In the genomic region with DNA sequence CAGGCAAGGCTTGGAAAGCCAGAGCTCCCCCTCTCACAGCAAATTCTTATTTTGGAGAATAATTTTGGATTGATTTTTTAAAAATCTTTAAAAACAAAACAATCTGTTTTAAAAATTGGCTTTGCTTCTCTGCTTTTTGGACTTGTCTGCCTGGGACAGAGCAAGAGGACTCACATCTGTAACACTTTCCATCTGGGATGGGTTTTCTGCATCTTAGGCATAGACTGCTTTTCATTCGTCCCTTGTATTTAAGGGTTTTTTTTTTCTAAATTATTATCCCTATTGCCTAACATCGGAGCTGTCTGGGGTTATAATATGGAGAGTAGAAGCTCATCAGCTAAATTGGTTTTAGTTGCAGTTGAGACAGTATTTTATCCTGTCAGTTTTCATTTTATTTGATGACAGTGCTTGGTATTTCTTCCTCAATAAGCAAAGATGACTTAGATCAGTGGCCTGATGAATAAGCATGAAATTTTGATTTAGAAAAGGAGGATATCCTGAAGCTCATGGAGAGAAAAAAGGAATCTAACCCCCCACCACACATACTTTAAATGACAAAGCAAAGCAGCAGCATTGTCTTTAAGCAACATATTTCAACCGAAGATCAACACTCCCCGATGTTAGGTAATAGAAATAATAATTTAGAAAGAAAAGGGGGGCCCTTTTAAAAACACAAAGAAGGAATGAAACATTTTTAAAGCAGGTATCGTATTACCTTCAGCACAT, we compare ENCODE assay signal across 11 cellular contexts. TPM values are rescaled to one million over a fixed set of nuclear protein-coding genes. Genes with fewer than 3 reads are reported as not detected.
A peak's percentile ranks its signal among the peaks of the same experiment; 100 is the strongest.
DNase-seq lines count a peak whose midpoint lies in the region; ATAC-seq and TF ChIP-seq lines count a peak whose summit lies in the region.
"Had no signal": no experiment of that assay in that cellular context is flagged by ENCODE, and none has a peak within 500 bp of the region (broad histone marks: within the 10 kb centered on the region; RNA-seq: fewer than 3 reads in every experiment).

No MANE protein-coding gene starts in this region.

- peaks cover 17% of the 10 kb centered on the region for H3K36me3 ChIP-seq in IMR-90 (ENCODE audit: control insufficient read depth, insufficient read depth, low read length)
- H3K36me3 ChIP-seq in ectodermal cell (ENCODE audit: control insufficient read depth, insufficient read depth, low read length), result peaks cover 13% of the 10 kb centered on the region

- peak overlapping the region; percentile 92 for H3K4me2 ChIP-seq in IMR-90 (ENCODE audit: low read depth, low read length)

- CTCF ChIA-PET in IMR-90 (lab: Yijun Ruan, JAX), result interaction anchor here (1.1 to 1.6 kb wide), 3 partner anchors 13 to 172 kb away, joined by 3 to 4 read pairs (median 3); no protein-coding TSS in a partner anchor

- H3K4ac ChIP-seq in IMR-90 (ENCODE audit: low read depth, low read length), result peak overlapping the region; percentile 89

- H3K9ac ChIP-seq in IMR-90 (ENCODE audit: low read depth, low read length), result peak overlapping the region; percentile 98

- no peak overlapping the region for H2AK9ac ChIP-seq in IMR-90 (replicated peaks; ENCODE audit: low read depth, low read length, poor library complexity)

- TF ChIP-seq POLR2A in IMR-90 (IDR thresholded peaks at IDR 0.05; ENCODE audit: low read depth, low read length), result no peak

- WGBS in IMR-90 (ENCODE audit: extremely low coverage in 2 of 2, insufficient read length in 1 of 2), 2 experiments, result no CpG with 5 or more reads among the region's 5 CpGs
- WGBS in ectodermal cell, 2 experiments, result 7 to 23% methylated on average over 2 of the region's 5 CpGs

- H3K36me3 Mint-ChIP-seq in nephron (ENCODE audit: low read depth), result no peaks in the 10 kb centered on the region

- H3K4me3 ChIP-seq in AG10803 (ENCODE audit: low read length) (peak overlapping the region; percentile 85), IMR-90 (ENCODE audit: insufficient read depth, low read depth, low read length) (peak overlapping the region; percentile 73), ectodermal cell (ENCODE audit: insufficient read depth, low read depth, low read length) (peak overlapping the region; percentile 61)
- H3K4me3 ChIP-seq: lung had no signal

- peak overlapping the region; percentile 86 for H2BK120ac ChIP-seq in IMR-90 (ENCODE audit: low read depth, low read length)

- H4K91ac ChIP-seq in IMR-90 (ENCODE audit: insufficient read depth, low read depth, low read length), result peak overlapping the region; percentile 80; the same call in 1 of the 2 replicates

- peak overlapping the region; percentile 46 to 89; a peak in 3 of 4 replicates for H4K8ac ChIP-seq in IMR-90 (ENCODE audit: low read depth in 2 of 2, low read length in 2 of 2)

- POLR2A ChIA-PET in IMR-90 (lab: Charles Lee; ENCODE audit: unreplicated experiment), result interaction anchor here (0.5 kb wide), 1 partner anchor 234 kb away, joined by 8 read pairs; no protein-coding TSS in a partner anchor

- ATAC-seq in IMR-90 (ENCODE audit: low read depth) (no peak), GM19351 (IDR thresholded peaks at IDR 0.05; ENCODE audit: unreplicated experiment) (no peak)

- peaks cover 0 to 23% of the 10 kb centered on the region in 2 experiments; a peak in 3 of 4 replicates for H3K79me1 ChIP-seq in IMR-90 (ENCODE audit: low read depth in 1 of 2, low read length in 2 of 2)

- peak overlapping the region; percentile 97 to 99 (median 98) for H3K27ac Mint-ChIP-seq in nephron

- H4K20me1 ChIP-seq in IMR-90 (ENCODE audit: insufficient read depth, low read length), result peaks cover 20% of the 10 kb centered on the region

- H3K4me1 ChIP-seq in IMR-90 (ENCODE audit: control insufficient read depth, insufficient read depth, low read length) (peaks cover 6% of the 10 kb centered on the region), ectodermal cell (ENCODE audit: control insufficient read depth, insufficient read depth, low read length) (peaks cover 13% of the 10 kb centered on the region)

- peaks cover 5% of the 10 kb centered on the region; the same call in 1 of the 2 replicates for H3K9me1 ChIP-seq in IMR-90 (ENCODE audit: insufficient read depth, low read length)

- H3K27ac ChIP-seq in IMR-90 (ENCODE audit: insufficient read depth, low read length) (peak overlapping the region; percentile 98), ectodermal cell (ENCODE audit: insufficient read depth, low read depth, low read length, poor library complexity, severe bottlenecking) (peak overlapping the region; percentile 96)

- H2BK5ac ChIP-seq in IMR-90 (ENCODE audit: low read depth, low read length, poor library complexity, severe bottlenecking), result peak overlapping the region; percentile 96

- no peaks in the 10 kb centered on the region for H3K9me3 ChIP-seq in IMR-90 (ENCODE audit: control insufficient read depth, insufficient read depth, low read length)
- no peaks in the 10 kb centered on the region for H3K9me3 ChIP-seq in ectodermal cell (ENCODE audit: control insufficient read depth, low read length)

- H3K23ac ChIP-seq in IMR-90 (ENCODE audit: low read depth, low read length), result peak overlapping the region; percentile 90; the same call in 1 of the 2 replicates

- in situ Hi-C loops in IMR-90 (cut with MboI; ENCODE audit: low sequenced_read_pairs), result no loop called here

- H3K18ac ChIP-seq in IMR-90 (ENCODE audit: low read depth, low read length), result peak overlapping the region; percentile 93

- H2BK15ac ChIP-seq in IMR-90 (ENCODE audit: low read depth, low read length), result peak overlapping the region; percentile 20; the same call in 2 of the 3 replicates

- peaks cover 30% of the 10 kb centered on the region for H3K4me1 Mint-ChIP-seq in nephron

- 0 out of 2 replicates have a peak overlapping the region, but pooled peaks have one; percentile 23 for H3K56ac ChIP-seq in IMR-90 (ENCODE audit: extremely low read depth, insufficient read depth, low read length)

- H3K14ac ChIP-seq in IMR-90 (replicated peaks; ENCODE audit: low read depth, low read length), result peak overlapping the region; percentile 98

- intact Hi-C loops in IMR-90 (cut with micrococcal nuclease), result loop anchor here (5.0 to 10.0 kb wide), 2 partner anchors 59 to 343 kb away; a partner anchor contains a TSS

- TF ChIP-seq CTCF in AG10803 (conservative IDR thresholded peaks at IDR 0.05; ENCODE audit: low read length) (no peak), IMR-90 (conservative IDR thresholded peaks at IDR 0.05; ENCODE audit: low read depth, low read length) (no peak), nephron (IDR thresholded peaks at IDR 0.05; ENCODE audit: unreplicated experiment in 3 of 3) (no peak)

- dilution Hi-C loops in IMR-90 (cut with HindIII; ENCODE audit: low sequenced_read_pairs, unreplicated experiment), result no loop called here

- no peaks in the 10 kb centered on the region for H3K27me3 ChIP-seq in IMR-90 (ENCODE audit: control insufficient read depth, insufficient read depth, low read length)
- no peaks in the 10 kb centered on the region for H3K27me3 ChIP-seq in ectodermal cell (ENCODE audit: control insufficient read depth, insufficient read depth, low read length, poor library complexity, severe bottlenecking)

- no peak for DNase-seq in AG10803 (ENCODE audit: low read depth)
- DNase-seq in IMR-90, result no peak
- no peak for DNase-seq in effector CD8-positive, alpha-beta T cell (lab: John Stamatoyannopoulos, UW)
- DNase-seq in anterior cingulate cortex (lab: John Stamatoyannopoulos, UW), result no peak
- no peak for DNase-seq in NOMO-1 (lab: John Stamatoyannopoulos, UW; ENCODE audit: unreplicated experiment in 2 of 2)
- DNase-seq: central memory CD4-positive, alpha-beta T cell; NCI-H1417 had no signal

- H3K27me3 Mint-ChIP-seq in nephron (ENCODE audit: low read depth), result no peaks in the 10 kb centered on the region

- H2BK20ac ChIP-seq in IMR-90 (ENCODE audit: low read depth, low read length), result no peak overlapping the region

- no peak for TF ChIP-seq RAD21 in IMR-90 (IDR thresholded peaks at IDR 0.05; ENCODE audit: low read length)

- peak overlapping the region; percentile 92 to 98 (median 98) for H3K4me3 Mint-ChIP-seq in nephron

- H3K9me3 Mint-ChIP-seq in nephron, result no peaks in the 10 kb centered on the region

- no peak overlapping the region for H2AFZ ChIP-seq in IMR-90 (replicated peaks; ENCODE audit: low read length, poor library complexity)

- peak overlapping the region; percentile 34 for H4K5ac ChIP-seq in IMR-90 (ENCODE audit: low read depth, low read length)

- no peak overlapping the region; the same call in 1 of the 2 replicates for H2AK5ac ChIP-seq in IMR-90 (ENCODE audit: low read depth, low read length)

- no TSS peak for BruUV-seq in IMR-90 (replicated peaks; lab: Mats Ljungman, UMichigan)

TF ChIP-seq in IMR-90, 13 proteins besides CTCF, POLR2A, EP300 and RAD21:
- no peak for TF ChIP-seq CHD1 (IDR thresholded peaks at IDR 0.05; ENCODE audit: low read depth, low read length)
- no peak for TF ChIP-seq MXI1 (IDR thresholded peaks at IDR 0.05; ENCODE audit: borderline replicate concordance, low read depth, low read length)
- TF ChIP-seq, protein P1, sequence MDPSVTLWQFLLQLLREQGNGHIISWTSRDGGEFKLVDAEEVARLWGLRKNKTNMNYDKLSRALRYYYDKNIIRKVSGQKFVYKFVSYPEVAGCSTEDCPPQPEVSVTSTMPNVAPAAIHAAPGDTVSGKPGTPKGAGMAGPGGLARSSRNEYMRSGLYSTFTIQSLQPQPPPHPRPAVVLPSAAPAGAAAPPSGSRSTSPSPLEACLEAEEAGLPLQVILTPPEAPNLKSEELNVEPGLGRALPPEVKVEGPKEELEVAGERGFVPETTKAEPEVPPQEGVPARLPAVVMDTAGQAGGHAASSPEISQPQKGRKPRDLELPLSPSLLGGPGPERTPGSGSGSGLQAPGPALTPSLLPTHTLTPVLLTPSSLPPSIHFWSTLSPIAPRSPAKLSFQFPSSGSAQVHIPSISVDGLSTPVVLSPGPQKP (IDR thresholded peaks at IDR 0.05; ENCODE audit: borderline replicate concordance, low read depth, low read length), result no peak
- no peak for TF ChIP-seq FOS (IDR thresholded peaks at IDR 0.05; ENCODE audit: low read depth, low read length)
- TF ChIP-seq MAFK (IDR thresholded peaks at IDR 0.05; ENCODE audit: low read depth, low read length), result no peak

RNA-seq across cellular contexts. Expression of a gene that starts 2.2 kb away (rescaled TPM):
- 62.4 and 81.1 TPM in 2 replicates for total RNA-seq in IMR-90 (2012; rRNA removed)
- 87.9 and 90.9 TPM in 2 replicates for polyA plus RNA-seq in IMR-90 (2012; rRNA removed)
- 34.4 and 91.8 TPM in 2 replicates for polyA plus RNA-seq in IMR-90 (2012; cell fraction: cytosol; rRNA removed)
- polyA plus RNA-seq in IMR-90 (2012; cell fraction: nucleus; rRNA removed; ENCODE audit: low replicate concordance), result 21.3 and 47.0 TPM in 2 replicates
- 229 TPM for polyA plus RNA-seq in ectodermal cell (2013, experiment 1 of 4)
- polyA plus RNA-seq in ectodermal cell (2013, experiment 2 of 4), result 222 TPM
- polyA plus RNA-seq in ectodermal cell (2013, experiment 3 of 4), result 189 TPM
- 191 TPM for polyA plus RNA-seq in ectodermal cell (2013, experiment 4 of 4)

RNA-seq across cellular contexts. Expression of a gene that starts 41.6 kb away (rescaled TPM):
- total RNA-seq in IMR-90 (2012; rRNA removed), result under 0.01 TPM in 2 replicates
- polyA plus RNA-seq in IMR-90 (2012; rRNA removed), result 0.04 and 0.09 TPM in 2 replicates
- polyA plus RNA-seq in IMR-90 (2012; cell fraction: cytosol; rRNA removed), result 0.04 and 0.05 TPM in 2 replicates
- 0.61 and 1.0 TPM in 2 replicates for polyA plus RNA-seq in IMR-90 (2012; cell fraction: nucleus; rRNA removed; ENCODE audit: low replicate concordance)
- polyA plus RNA-seq in ectodermal cell (2013, experiment 1 of 4), result not detected
- 0.12 TPM for polyA plus RNA-seq in ectodermal cell (2013, experiment 2 of 4)
- polyA plus RNA-seq in ectodermal cell (2013, experiment 3 of 4), result 0.11 TPM
- polyA plus RNA-seq in ectodermal cell (2013, experiment 4 of 4), result 0.08 TPM
